Comparison of ENCODE assay signal across 8 cellular contexts in the genomic region with DNA sequence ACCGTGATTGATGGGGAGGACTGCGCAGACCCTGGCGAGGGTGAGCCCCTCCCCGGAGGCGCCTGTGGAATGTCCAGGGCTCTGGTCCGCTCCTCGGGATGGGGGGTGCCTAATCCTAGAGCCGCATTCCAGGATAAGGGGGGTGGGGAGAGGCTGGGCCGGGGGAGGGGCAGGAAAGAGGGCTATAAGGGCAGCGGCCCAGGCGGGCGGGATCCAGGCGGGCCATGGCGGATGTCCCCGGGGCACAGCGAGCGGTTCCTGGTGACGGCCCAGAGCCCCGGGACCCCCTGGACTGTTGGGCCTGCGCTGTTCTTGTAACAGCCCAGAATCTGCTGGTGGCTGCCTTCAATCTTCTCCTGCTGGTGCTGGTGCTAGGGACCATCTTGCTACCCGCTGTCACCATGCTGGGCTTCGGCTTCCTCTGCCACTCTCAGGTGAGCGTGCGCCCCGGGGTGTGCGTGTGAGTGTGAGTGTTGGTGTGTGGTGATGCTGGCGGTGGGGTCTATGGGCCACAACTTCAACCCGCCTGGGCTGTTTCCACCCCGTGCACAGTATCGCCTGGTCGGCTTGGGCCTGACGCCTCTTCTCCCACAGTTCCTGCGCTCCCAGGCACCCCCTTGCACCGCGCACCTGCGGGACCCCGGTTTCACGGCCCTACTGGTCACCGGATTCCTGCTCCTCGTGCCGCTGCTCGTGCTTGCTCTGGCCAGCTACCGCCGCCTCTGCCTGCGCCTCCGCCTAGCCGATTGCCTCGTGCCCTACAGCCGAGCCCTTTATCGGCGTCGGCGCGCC. TPM values are rescaled to one million over a fixed set of nuclear protein-coding genes. Genes with fewer than 3 reads are reported as not detected.
A peak's percentile ranks its signal among the peaks of the same experiment; 100 is the strongest.
DNase-seq lines count a peak whose midpoint lies in the region; ATAC-seq and TF ChIP-seq lines count a peak whose summit lies in the region.

A gene with protein sequence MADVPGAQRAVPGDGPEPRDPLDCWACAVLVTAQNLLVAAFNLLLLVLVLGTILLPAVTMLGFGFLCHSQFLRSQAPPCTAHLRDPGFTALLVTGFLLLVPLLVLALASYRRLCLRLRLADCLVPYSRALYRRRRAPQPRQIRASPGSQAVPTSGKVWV (plus strand): TSS at position 216 of the 792 bp plus-strand sequence. CDS start 9 bp downstream, at position 225.

- H3K36me3 ChIP-seq in ACC112 (ENCODE audit: insufficient read depth, low read length), result peaks cover 11% of the 10 kb centered on the region
- no peaks in the 10 kb centered on the region for H3K36me3 ChIP-seq in MM.1S (replicated peaks; ENCODE audit: insufficient read depth, low read length)
- H3K36me3 ChIP-seq in ectodermal cell (ENCODE audit: control insufficient read depth, insufficient read depth, low read length), result peaks cover 17% of the 10 kb centered on the region
- H3K36me3 ChIP-seq in muscle layer of duodenum (ENCODE audit: control insufficient read depth in 1 of 2, insufficient read depth in 2 of 2, low read length in 2 of 2), result peaks cover 25 to 38% of the 10 kb centered on the region in 2 donors

- H3K79me2 ChIP-seq in ACC112 (ENCODE audit: control insufficient read depth, insufficient read depth, low read length, unreplicated experiment) (peaks cover 12% of the 10 kb centered on the region), MM.1S (ENCODE audit: low read length) (peaks cover 30% of the 10 kb centered on the region)

- H4K20me1 ChIP-seq in MM.1S (ENCODE audit: insufficient read depth, low read length), result no peaks in the 10 kb centered on the region

- WGBS in ectodermal cell, 2 experiments, result 1% methylated on average over 54 of the region's 54 CpGs

- H3K9me2 ChIP-seq in MM.1S (replicated peaks; ENCODE audit: insufficient read depth, low read length), result no peaks in the 10 kb centered on the region

- H2AFZ ChIP-seq in ACC112 (ENCODE audit: low read length, unreplicated experiment), result no peak within 1 kb of the TSS
- no peak within 1 kb of the TSS for H2AFZ ChIP-seq in MM.1S (ENCODE audit: low read length)

- H3K4me1 ChIP-seq in ACC112 (ENCODE audit: control insufficient read depth, insufficient read depth, low read length, unreplicated experiment), result peaks cover 18% of the 10 kb centered on the region
- H3K4me1 ChIP-seq in MM.1S (ENCODE audit: low read length), result peaks cover 22% of the 10 kb centered on the region
- peaks cover 32% of the 10 kb centered on the region for H3K4me1 ChIP-seq in ectodermal cell (ENCODE audit: control insufficient read depth, insufficient read depth, low read length)
- H3K4me1 ChIP-seq in muscle layer of duodenum (ENCODE audit: control insufficient read depth in 1 of 2, insufficient read depth in 2 of 2, low read length in 2 of 2), result peaks cover 18 to 42% of the 10 kb centered on the region in 2 donors

- H3F3A ChIP-seq in MM.1S (ENCODE audit: insufficient read depth, low read length), result peaks cover 10% of the 10 kb centered on the region; the same call in 1 of the 2 replicates

- DNase-seq in MM.1S (no peak), NCI-H524 (lab: John Stamatoyannopoulos, UW) (no peak), cerebellar cortex (ENCODE audit: low spot score) (no peak), NCI-H1048 (lab: John Stamatoyannopoulos, UW) (no peak)

- H3K9ac ChIP-seq in MM.1S (ENCODE audit: low read length), result peak within 1 kb of the TSS; percentile 86; the same call in 1 of the 2 replicates

- H3K9me3 ChIP-seq in MM.1S (replicated peaks; ENCODE audit: insufficient read depth, low read length), result no peaks in the 10 kb centered on the region
- no peaks in the 10 kb centered on the region for H3K9me3 ChIP-seq in ectodermal cell (ENCODE audit: control insufficient read depth, low read length)
- H3K9me3 ChIP-seq in muscle layer of duodenum (ENCODE audit: control insufficient read depth in 1 of 2, low read length in 2 of 2), result no peaks in the 10 kb centered on the region

- H3K4me3 ChIP-seq in ACC112 (ENCODE audit: low read depth, low read length) (peak within 1 kb of the TSS; percentile 88), MM.1S (ENCODE audit: low read length) (peak within 1 kb of the TSS; percentile 88), ectodermal cell (ENCODE audit: insufficient read depth, low read depth, low read length) (peak within 1 kb of the TSS; percentile 74), muscle layer of duodenum (ENCODE audit: low read depth in 1 of 2, low read length in 2 of 2) (peak within 1 kb of the TSS; percentile 90 to 97)

- H3K27me3 ChIP-seq in ACC112 (ENCODE audit: insufficient read depth, low read length) (no peaks in the 10 kb centered on the region), MM.1S (replicated peaks; ENCODE audit: insufficient read depth, low read length) (no peaks in the 10 kb centered on the region), ectodermal cell (ENCODE audit: control insufficient read depth, insufficient read depth, low read length, poor library complexity, severe bottlenecking) (no peaks in the 10 kb centered on the region), muscle layer of duodenum (ENCODE audit: low read depth, low read length) (no peaks in the 10 kb centered on the region)

- ATAC-seq in HG02885 (IDR thresholded peaks at IDR 0.05; ENCODE audit: poor library complexity, unreplicated experiment), result no peak

- H3K27ac ChIP-seq in ACC112 (ENCODE audit: low read depth, low read length) (peak within 1 kb of the TSS; percentile 90), MM.1S (ENCODE audit: low read length) (no peak within 1 kb of the TSS), ectodermal cell (ENCODE audit: insufficient read depth, low read depth, low read length, poor library complexity, severe bottlenecking) (peak within 1 kb of the TSS; percentile 58), muscle layer of duodenum (ENCODE audit: low read length) (no peak within 1 kb of the TSS)

- H3K4me2 ChIP-seq in MM.1S (ENCODE audit: low read depth, low read length), result peak within 1 kb of the TSS; percentile 98

- TF ChIP-seq CTCF in MM.1S (IDR thresholded peaks at IDR 0.05; ENCODE audit: low read length), result no peak

RNA-seq across cellular contexts. Expression of the gene that starts here (rescaled TPM):
- 67.3 TPM for polyA plus RNA-seq in ectodermal cell (2013, experiment 1 of 4)
- 77.7 TPM for polyA plus RNA-seq in ectodermal cell (2013, experiment 2 of 4)
- 52.8 TPM for polyA plus RNA-seq in ectodermal cell (2013, experiment 3 of 4)
- polyA plus RNA-seq in ectodermal cell (2013, experiment 4 of 4), result 61.1 TPM

Comparison
In these comparisons a context has a peak if more than half of its experiments do, and no peak if none do; other contexts are left out.
1. H3K27ac ChIP-seq: peak in ACC112 (single experiment) and ectodermal cell (single experiment); none in MM.1S (single experiment) and muscle layer of duodenum (single experiment).
2. Peak in every context shown above with its lines, with median percentiles within 50 percentile points of each other: H3K4me3 ChIP-seq.